ENCODE assay signal across 13 cellular contexts in genomic region chr1:239237912-239238311, GRCh38.
"Had no signal": no experiment of that assay in that cellular context is flagged by ENCODE, and none has a peak within 500 bp of the region (broad histone marks: within the 10 kb centered on the region; RNA-seq: fewer than 3 reads in every experiment).

No MANE protein-coding gene starts in this region.

- ATAC-seq: natural killer cell treated with Interleukin-12 subunit alpha and Interleukin-12 subunit beta and Interleukin-15 and Interleukin-18, amount 100 ng/mL, for 72 hours; stimulated activated naive B cell treated with anti-CD40 and anti-IgM and Interleukin-4, amounts not matched to agents 10 μg/mL and 1 μg/mL and 100 μg/mL, for 72 hours had no signal

- H3K27ac ChIP-seq: cardiac muscle cell, esophagus muscularis mucosa, left ventricle myocardium inferior, prostate gland, sigmoid colon had no signal

- FAIRE-seq: kidney had no signal

- H3K4me1 ChIP-seq: esophagus muscularis mucosa, left ventricle myocardium inferior, prostate gland, sigmoid colon had no signal

- H3K9me3 ChIP-seq: esophagus muscularis mucosa, prostate gland, sigmoid colon had no signal

- H3K4me3 ChIP-seq: cardiac muscle cell, esophagus muscularis mucosa, left ventricle myocardium inferior, prostate gland, sigmoid colon had no signal

- DNase-seq: activated CD4-positive, alpha-beta T cell treated with anti-CD3 and anti-CD28 coated beads, Interleukin-2, amount 10 ng/mL, durations not matched to agents 24 days and 14 days; activated naive CD4-positive, alpha-beta T cell; kidney; left ventricle myocardium inferior; sigmoid colon; stimulated activated CD4-positive, alpha-beta T cell treated with anti-CD3 and anti-CD28 coated beads, Interleukin-2, amount 100 ng/mL, for 24 hours; stimulated activated naive B cell treated with anti-CD40 and anti-IgM and Interleukin-4, amounts not matched to agents 10 μg/mL and 1 μg/mL and 100 μg/mL, for 72 hours; substantia nigra; trophoblast cell had no signal

- H3K27me3 ChIP-seq: cardiac muscle cell, esophagus muscularis mucosa, sigmoid colon had no signal

- H3K36me3 ChIP-seq: cardiac muscle cell, esophagus muscularis mucosa, left ventricle myocardium inferior, prostate gland, sigmoid colon had no signal
